ENCODE assay signal across 1 cellular context in genomic region chr17:46962374-46962790, GRCh38.
TF ChIP-seq lines count a peak whose summit lies in the region.

No MANE protein-coding gene starts in this region.

TF ChIP-seq in SK-N-SH, 30 proteins besides CTCF, POLR2A, EP300 and RAD21 (continued from another document):
- no peak for TF ChIP-seq MXI1 (IDR thresholded peaks at IDR 0.05; ENCODE audit: low read depth, low read length)
- no peak for TF ChIP-seq JUND (IDR thresholded peaks at IDR 0.05)
- TF ChIP-seq FOSL2 (IDR thresholded peaks at IDR 0.05; ENCODE audit: borderline replicate concordance, low read depth): peak; percentile 42; the same call in 1 of the 2 replicates
- no peak for TF ChIP-seq TAF1 (IDR thresholded peaks at IDR 0.05; ENCODE audit: borderline replicate concordance, low read depth, low read length)
- TF ChIP-seq NFIC (IDR thresholded peaks at IDR 0.05; ENCODE audit: borderline replicate concordance): peak; percentile 52; the same call in 1 of the 2 replicates
- TF ChIP-seq PBX3 (IDR thresholded peaks at IDR 0.05): peak; percentile 25; the same call in 1 of the 2 replicates
- TF ChIP-seq ELF1 (IDR thresholded peaks at IDR 0.05): no peak
- no peak for TF ChIP-seq CHD2 (IDR thresholded peaks at IDR 0.05; ENCODE audit: low read length, partially characterized antibody)
- no peak for TF ChIP-seq USF1 (IDR thresholded peaks at IDR 0.05; ENCODE audit: borderline replicate concordance, low read depth)
- peak; percentile 31; the same call in 1 of the 2 replicates for TF ChIP-seq TCF12 (IDR thresholded peaks at IDR 0.05)
- TF ChIP-seq SMC3 (IDR thresholded peaks at IDR 0.05; ENCODE audit: low read depth, low read length): no peak
- TF ChIP-seq REST (IDR thresholded peaks at IDR 0.05; ENCODE audit: low read depth, low read length): peak; percentile 11; the same call in 1 of the 2 replicates
